12 cellular contexts compared by ENCODE assay signal in genomic region chr11:60396790-60397189, GRCh38. TPM values are rescaled to one million over a fixed set of nuclear protein-coding genes. Genes with fewer than 3 reads are reported as not detected.
DNase-seq lines count a peak whose midpoint lies in the region; ATAC-seq and TF ChIP-seq lines count a peak whose summit lies in the region.
"Had no signal": no experiment of that assay in that cellular context is flagged by ENCODE, and none has a peak within 500 bp of the region (broad histone marks: within the 10 kb centered on the region; RNA-seq: fewer than 3 reads in every experiment).

No MANE protein-coding gene starts in this region.

- H3K4me3 Mint-ChIP-seq in activated CD4-positive, alpha-beta memory T cell treated with anti-CD3 and anti-CD28 coated beads for 36 hours = no peak overlapping the region
- H3K4me3 Mint-ChIP-seq: activated naive CD8-positive, alpha-beta T cell; neural crest cell; type B pancreatic cell had no signal

- H3K36me3 Mint-ChIP-seq in activated CD4-positive, alpha-beta memory T cell treated with anti-CD3 and anti-CD28 coated beads for 36 hours = no peaks in the 10 kb centered on the region
- H3K36me3 Mint-ChIP-seq: activated naive CD8-positive, alpha-beta T cell; type B pancreatic cell had no signal

- H3K9me3 Mint-ChIP-seq in activated CD4-positive, alpha-beta memory T cell treated with anti-CD3 and anti-CD28 coated beads for 36 hours = no peaks in the 10 kb centered on the region
- H3K9me3 Mint-ChIP-seq: type B pancreatic cell had no signal

- CTCF ChIA-PET in activated CD4-positive, alpha-beta memory T cell treated with anti-CD3 and anti-CD28 coated beads for 36 hours (lab: Charles Lee) = no interaction called here

- POLR2A ChIA-PET in activated CD4-positive, alpha-beta memory T cell treated with anti-CD3 and anti-CD28 coated beads for 36 hours (lab: Charles Lee) = no interaction called here

- DNase-seq in GM13976 (ENCODE audit: low spot score) = peak; percentile 19
- DNase-seq in globus pallidus (ENCODE audit: low spot score) = peak; percentile 17
- no peak for DNase-seq in NCI-H69 (lab: John Stamatoyannopoulos, UW)
- no peak for DNase-seq in activated CD4-positive, alpha-beta memory T cell treated with anti-CD3 and anti-CD28 coated beads for 36 hours
- no peak for DNase-seq in anterior cingulate cortex (lab: John Stamatoyannopoulos, UW)
- DNase-seq in effector CD8-positive, alpha-beta T cell (lab: John Stamatoyannopoulos, UW) = no peak

- no peaks in the 10 kb centered on the region for H3K4me1 Mint-ChIP-seq in activated CD4-positive, alpha-beta memory T cell treated with anti-CD3 and anti-CD28 coated beads for 36 hours (ENCODE audit: low read depth)
- H3K4me1 Mint-ChIP-seq: neural crest cell had no signal

- ATAC-seq in GM21390 (IDR thresholded peaks at IDR 0.05; ENCODE audit: unreplicated experiment) (peak; percentile 83), HG03558 (IDR thresholded peaks at IDR 0.05; ENCODE audit: extremely low read depth, unreplicated experiment) (peak; percentile 59)
- ATAC-seq: activated CD4-positive, CD25-positive, alpha-beta regulatory T cell treated with anti-CD3 and anti-CD28 coated beads, Interleukin-2, amount 50 U/mL, for 24 hours had no signal

- H3K27me3 Mint-ChIP-seq in activated CD4-positive, alpha-beta memory T cell treated with anti-CD3 and anti-CD28 coated beads for 36 hours = peaks cover 3% of the 10 kb centered on the region
- H3K27me3 Mint-ChIP-seq: type B pancreatic cell had no signal

- in situ Hi-C loops in GM13976 (cut with MboI; ENCODE audit: low sequenced_read_pairs, unreplicated experiment) = loop anchor here (10.0 kb wide), 1 partner anchor 58 kb away; the partner anchor contains the start of gene MS4A1

- TF ChIP-seq CTCF in GM13976 (IDR thresholded peaks at IDR 0.05; ENCODE audit: borderline replicate concordance, control extremely low read depth, extremely low read depth, insufficient read depth, missing control alignments) = no peak

- H3K27ac Mint-ChIP-seq in activated CD4-positive, alpha-beta memory T cell treated with anti-CD3 and anti-CD28 coated beads for 36 hours = no peak overlapping the region
- H3K27ac Mint-ChIP-seq: activated naive CD8-positive, alpha-beta T cell; type B pancreatic cell had no signal

- intact Hi-C loops in activated CD4-positive, alpha-beta memory T cell treated with anti-CD3 and anti-CD28 coated beads for 36 hours (cut with micrococcal nuclease) = no loop called here

RNA-seq across cellular contexts. Expression of gene MS4A14, which starts 0.5 kb away (rescaled TPM):
- not detected for total RNA-seq in activated CD4-positive, alpha-beta memory T cell treated with anti-CD3 and anti-CD28 coated beads for 36 hours
- total RNA-seq: neural crest cell had no signal

RNA-seq across cellular contexts. Expression of gene MS4A7, which starts 18.5 kb away (rescaled TPM):
- total RNA-seq in activated CD4-positive, alpha-beta memory T cell treated with anti-CD3 and anti-CD28 coated beads for 36 hours = not detected
- total RNA-seq: neural crest cell had no signal

RNA-seq across cellular contexts. Expression of gene MS4A5, which starts 32.6 kb away (rescaled TPM):
- total RNA-seq in activated CD4-positive, alpha-beta memory T cell treated with anti-CD3 and anti-CD28 coated beads for 36 hours = not detected
- total RNA-seq: neural crest cell had no signal

RNA-seq across cellular contexts. Expression of gene MS4A1, which starts 58.9 kb away (rescaled TPM):
- total RNA-seq in activated CD4-positive, alpha-beta memory T cell treated with anti-CD3 and anti-CD28 coated beads for 36 hours = not detected
- total RNA-seq: neural crest cell had no signal

Comparison
In these comparisons a context has a peak if more than half of its experiments do, and no peak if none do; other contexts are left out.
1. DNase-seq: peak in GM13976 (single experiment) and globus pallidus (single experiment); none in NCI-H69 (single experiment), activated CD4-positive, alpha-beta memory T cell treated with anti-CD3 and anti-CD28 coated beads for 36 hours (single experiment), anterior cingulate cortex (0 of 58) and effector CD8-positive, alpha-beta T cell (single experiment).